Comparison of ENCODE assay signal across 8 cellular contexts in genomic region chr9:86637515-86637914, GRCh38.
DNase-seq lines count a peak whose midpoint lies in the region; ATAC-seq, FAIRE-seq and TF ChIP-seq lines count a peak whose summit lies in the region.

No MANE protein-coding gene starts in this region.

- no peak overlapping the region for H3K4me3 ChIP-seq in astrocyte (ENCODE audit: insufficient read depth, low read depth, low read length)
- no peak overlapping the region for H3K4me3 ChIP-seq in kidney epithelial cell (ENCODE audit: low read depth, low read length)
- H3K4me3 ChIP-seq in uterus, result no peak overlapping the region

- POLR2A ChIA-PET in CD4-positive, alpha-beta T cell (lab: Charles Lee), result no interaction called here

- CTCF ChIA-PET in CD4-positive, alpha-beta T cell (lab: Charles Lee), result no interaction called here

- peaks cover 5% of the 10 kb centered on the region for H3K4me1 Mint-ChIP-seq in astrocyte (ENCODE audit: low read depth, unreplicated experiment)
- H3K4me1 Mint-ChIP-seq in CD4-positive, alpha-beta T cell (ENCODE audit: low read depth), result no peaks in the 10 kb centered on the region

- H3K27ac ChIP-seq in astrocyte (ENCODE audit: low read depth, low read length), result no peak overlapping the region
- no peak overlapping the region for H3K27ac ChIP-seq in uterus
- no peak overlapping the region for H3K27ac ChIP-seq in CD4-positive, alpha-beta T cell (ENCODE audit: low read depth, low read length)

- H3K27me3 Mint-ChIP-seq in astrocyte (ENCODE audit: low read depth, unreplicated experiment), result peaks cover 14% of the 10 kb centered on the region
- peaks cover 35% of the 10 kb centered on the region for H3K27me3 Mint-ChIP-seq in CD4-positive, alpha-beta T cell

- no peak for FAIRE-seq in astrocyte (lab: Jason Lieb, UNC)

- no peaks in the 10 kb centered on the region for H3K36me3 Mint-ChIP-seq in astrocyte (ENCODE audit: low read depth, unreplicated experiment)
- H3K36me3 Mint-ChIP-seq in CD4-positive, alpha-beta T cell (ENCODE audit: low read depth), result no peaks in the 10 kb centered on the region

- H3K4me2 ChIP-seq in astrocyte (ENCODE audit: low read length), result peak overlapping the region; percentile 67

- H3K9me3 ChIP-seq in astrocyte (ENCODE audit: insufficient read depth, low read depth, low read length), result no peaks in the 10 kb centered on the region
- no peaks in the 10 kb centered on the region for H3K9me3 ChIP-seq in uterus
- H3K9me3 ChIP-seq in CD4-positive, alpha-beta T cell (ENCODE audit: control insufficient read depth, low read length), result no peaks in the 10 kb centered on the region

- H3K9ac ChIP-seq in astrocyte (ENCODE audit: low read length), result no peak overlapping the region

- H3K27ac Mint-ChIP-seq in astrocyte (ENCODE audit: unreplicated experiment), result no peak overlapping the region
- H3K27ac Mint-ChIP-seq in CD4-positive, alpha-beta T cell, result no peak overlapping the region

- peak overlapping the region; percentile 21 for H2AFZ ChIP-seq in astrocyte (ENCODE audit: low read depth, low read length)

- intact Hi-C loops in Right ventricle myocardium inferior (cut with DNase I) (no loop called here), cardiac septum (cut with DNase I) (no loop called here), uterus (cut with DNase I; ENCODE audit: low total_unique reads) (no loop called here)
- intact Hi-C loops in CD4-positive, alpha-beta T cell (cut with DNase I, micrococcal nuclease), result loop anchor here in 1 of 2 experiments (10.0 kb wide), 1 partner anchor 687 kb away; no protein-coding TSS in a partner anchor

- peaks cover 4% of the 10 kb centered on the region for H3K9me3 Mint-ChIP-seq in astrocyte (ENCODE audit: unreplicated experiment)
- no peaks in the 10 kb centered on the region for H3K9me3 Mint-ChIP-seq in CD4-positive, alpha-beta T cell

- no peak overlapping the region for H3K4me3 Mint-ChIP-seq in astrocyte (ENCODE audit: unreplicated experiment)
- no peak overlapping the region for H3K4me3 Mint-ChIP-seq in CD4-positive, alpha-beta T cell

- TF ChIP-seq CTCF in astrocyte (IDR thresholded peaks at IDR 0.05; ENCODE audit: insufficient read depth, low read depth, low read length) (peak; percentile 54), kidney epithelial cell (IDR thresholded peaks at IDR 0.05; ENCODE audit: insufficient read depth, low read length, poor library complexity, severe bottlenecking) (peak; percentile 89), uterus (IDR thresholded peaks at IDR 0.05) (peak; percentile 11 to 41 (median 32))
- no peak for TF ChIP-seq CTCF in CD4-positive, alpha-beta T cell (IDR thresholded peaks at IDR 0.05)

- peak; percentile 32 for ATAC-seq in Right ventricle myocardium inferior
- ATAC-seq in CD4-positive, alpha-beta T cell (ENCODE audit: poor library complexity), result no peak

- no peaks in the 10 kb centered on the region for H3K79me2 ChIP-seq in astrocyte (ENCODE audit: insufficient read depth, low read length)

- no peaks in the 10 kb centered on the region for H3K4me1 ChIP-seq in astrocyte (ENCODE audit: insufficient read depth, low read length)
- no peaks in the 10 kb centered on the region for H3K4me1 ChIP-seq in uterus

- no peaks in the 10 kb centered on the region for H4K20me1 ChIP-seq in astrocyte (ENCODE audit: insufficient read depth, low read length)

- DNase-seq in Right ventricle myocardium inferior (ENCODE audit: missing footprints), result no peak
- no peak for DNase-seq in cardiac septum (ENCODE audit: low spot score)
- peak; percentile 12 for DNase-seq in astrocyte (ENCODE audit: low read depth)
- no peak for DNase-seq in kidney epithelial cell (ENCODE audit: low read depth)
- DNase-seq in uterus, result peak; percentile 28 to 45
- no peak for DNase-seq in CD4-positive, alpha-beta T cell
- DNase-seq in NK-92 (lab: John Stamatoyannopoulos, UW; ENCODE audit: unreplicated experiment), result no peak
- no peak for DNase-seq in kidney glomerular epithelial cell (lab: John Stamatoyannopoulos, UW)

- no peaks in the 10 kb centered on the region for H3K36me3 ChIP-seq in astrocyte (ENCODE audit: insufficient read depth, low read length)
- no peaks in the 10 kb centered on the region for H3K36me3 ChIP-seq in kidney epithelial cell (ENCODE audit: control insufficient read depth, insufficient read depth, low read length)
- H3K36me3 ChIP-seq in uterus, result no peaks in the 10 kb centered on the region

- no peaks in the 10 kb centered on the region for H3K27me3 ChIP-seq in astrocyte (ENCODE audit: insufficient read depth, low read length)
- H3K27me3 ChIP-seq in kidney epithelial cell (ENCODE audit: control insufficient read depth, insufficient read depth, low read length), result no peaks in the 10 kb centered on the region
- H3K27me3 ChIP-seq in uterus, result no peaks in the 10 kb centered on the region
- H3K27me3 ChIP-seq in CD4-positive, alpha-beta T cell (ENCODE audit: control insufficient read depth, insufficient read depth, low read length), result no peaks in the 10 kb centered on the region

- TF ChIP-seq POLR2A in uterus (IDR thresholded peaks at IDR 0.05), result no peak

Comparison
In these comparisons a context has a peak if more than half of its experiments do, and no peak if none do; other contexts are left out.
1. DNase-seq: peak in astrocyte (single experiment) and uterus (2 of 2); none in Right ventricle myocardium inferior (single experiment), cardiac septum (single experiment), kidney epithelial cell (single experiment), CD4-positive, alpha-beta T cell (0 of 10), NK-92 (single experiment) and kidney glomerular epithelial cell (single experiment).